In the genomic region with DNA sequence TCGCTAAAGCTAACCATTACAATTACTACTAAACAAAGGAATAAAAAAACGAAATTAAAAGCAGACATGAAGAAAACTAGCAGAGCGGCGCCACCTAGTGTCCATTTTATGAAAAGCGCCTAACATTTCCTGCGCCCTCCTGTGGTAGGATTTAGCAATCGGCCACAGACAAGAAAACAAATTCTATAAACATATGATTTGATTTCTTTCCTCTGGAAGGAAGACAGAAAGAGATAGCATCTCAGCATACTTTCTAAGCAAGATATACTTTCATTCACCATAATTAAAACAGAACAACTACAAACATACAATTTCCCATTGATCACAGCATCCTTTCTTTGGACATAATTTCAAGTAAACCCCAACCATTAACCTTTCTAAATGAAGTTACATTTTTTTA, we compare ENCODE assay signal across 8 cellular contexts.
DNase-seq lines count a peak whose midpoint lies in the region; ATAC-seq and TF ChIP-seq lines count a peak whose summit lies in the region.

No MANE protein-coding gene starts in this region.

- DNase-seq in BE2C (peak; percentile 52), H9 (peak; percentile 49), NCI-H82 (lab: John Stamatoyannopoulos, UW) (peak; percentile 77), endodermal cell (peak; percentile 86), mucosa of gallbladder (ENCODE audit: low spot score) (peak; percentile 73)
- peak; percentile 19 to 37 for DNase-seq in activated CD8-positive, alpha-beta memory T cell treated with anti-CD3 and anti-CD28 coated beads for 4 hours (ENCODE audit: low read depth in 2 of 2)
- peak; percentile 76 for DNase-seq in stimulated activated CD8-positive, alpha-beta memory T cell treated with anti-CD3 and anti-CD28 coated beads, Interleukin-4, amount 100 ng/mL, for 48 hours

- no peak overlapping the region for H2BK120ac ChIP-seq in H9 (ENCODE audit: low read depth, low read length, poor library complexity, severe bottlenecking)

- H2AFZ ChIP-seq in H9 (ENCODE audit: low read length) = no peak overlapping the region

- H3K23ac ChIP-seq in H9 (ENCODE audit: insufficient read length, low read depth, low read length) = no peak overlapping the region

- H3K4me1 ChIP-seq in BE2C (peaks cover 13% of the 10 kb centered on the region), H9 (ENCODE audit: insufficient read depth, low read length) (no peaks in the 10 kb centered on the region), endodermal cell (ENCODE audit: control insufficient read depth, insufficient read depth, low read length) (no peaks in the 10 kb centered on the region)

- H3K4me3 Mint-ChIP-seq in H9 (no peak overlapping the region), endodermal cell (no peak overlapping the region)
- H3K4me3 Mint-ChIP-seq in stimulated activated memory B cell treated with anti-CD40 and anti-IgM and Interleukin-4, amounts not matched to agents 10 μg/mL and 1 μg/mL and 100 μg/mL, for 72 hours = no peak overlapping the region

- no peak overlapping the region for H2BK5ac ChIP-seq in H9 (ENCODE audit: insufficient read length, low read length)

- H3K9ac ChIP-seq in H9 (ENCODE audit: extremely low read depth, insufficient read length, low read length) = no peak overlapping the region
- H3K9ac ChIP-seq in endodermal cell (ENCODE audit: extremely low read depth, low read length, poor library complexity, severe bottlenecking) = no peak overlapping the region

- no peaks in the 10 kb centered on the region for H3K23me2 ChIP-seq in H9 (ENCODE audit: insufficient read length, low read depth, low read length, poor library complexity, severe bottlenecking)

- no peak overlapping the region for H3K14ac ChIP-seq in H9 (ENCODE audit: insufficient read depth, low read length)

- H4K8ac ChIP-seq in H9 (replicated peaks; ENCODE audit: insufficient read length, low read depth, low read length) = no peak overlapping the region

- TF ChIP-seq CTCF in BE2C (IDR thresholded peaks at IDR 0.05; ENCODE audit: low read depth, low read length) (peak; percentile 100), H9 (conservative IDR thresholded peaks at IDR 0.05) (peak; percentile 100), endodermal cell (conservative IDR thresholded peaks at IDR 0.05) (peak; percentile 100)

- no peak overlapping the region for H3K18ac ChIP-seq in H9 (ENCODE audit: insufficient read length, low read depth, low read length)

- no peaks in the 10 kb centered on the region for H3K9me3 ChIP-seq in BE2C
- H3K9me3 ChIP-seq in H9 (ENCODE audit: control insufficient read depth, low read depth, low read length) = no peaks in the 10 kb centered on the region
- H3K9me3 ChIP-seq in endodermal cell (ENCODE audit: control insufficient read depth, low read length) = no peaks in the 10 kb centered on the region

- no peak overlapping the region for H3K4ac ChIP-seq in H9 (ENCODE audit: low read depth, low read length)

- no peak overlapping the region for H2BK15ac ChIP-seq in H9 (ENCODE audit: low read depth, low read length)

- H4K5ac ChIP-seq in H9 (ENCODE audit: insufficient read length, low read depth, low read length) = no peak overlapping the region

- H3K4me1 Mint-ChIP-seq in H9 (peaks cover 13 to 15% of the 10 kb centered on the region in 2 experiments), endodermal cell (no peaks in the 10 kb centered on the region)
- H3K4me1 Mint-ChIP-seq in stimulated activated memory B cell treated with anti-CD40 and anti-IgM and Interleukin-4, amounts not matched to agents 10 μg/mL and 1 μg/mL and 100 μg/mL, for 72 hours = peaks cover 7% of the 10 kb centered on the region

- H3K4me2 ChIP-seq in H9 (ENCODE audit: insufficient read depth, insufficient read length, low read length) = no peak overlapping the region

- H3K56ac ChIP-seq in H9 (ENCODE audit: insufficient read length, low read depth, low read length) = no peak overlapping the region

- H3K27ac Mint-ChIP-seq in H9 (no peak overlapping the region; a peak in 1 of 7 replicates), endodermal cell (no peak overlapping the region)
- H3K27ac Mint-ChIP-seq in stimulated activated memory B cell treated with anti-CD40 and anti-IgM and Interleukin-4, amounts not matched to agents 10 μg/mL and 1 μg/mL and 100 μg/mL, for 72 hours = no peak overlapping the region

- H4K20me1 ChIP-seq in H9 (ENCODE audit: control insufficient read depth, insufficient read depth, insufficient read length) = no peaks in the 10 kb centered on the region

- H3K27me3 Mint-ChIP-seq in H9 (ENCODE audit: low read depth) = peaks cover 2% of the 10 kb centered on the region; the same call in 1 of the 2 replicates
- H3K27me3 Mint-ChIP-seq in endodermal cell (ENCODE audit: insufficient read depth) = no peaks in the 10 kb centered on the region
- H3K27me3 Mint-ChIP-seq in stimulated activated memory B cell treated with anti-CD40 and anti-IgM and Interleukin-4, amounts not matched to agents 10 μg/mL and 1 μg/mL and 100 μg/mL, for 72 hours = peaks cover 20% of the 10 kb centered on the region

- no peak overlapping the region for H3T11ph ChIP-seq in H9 (ENCODE audit: low read length)

- no peak for ATAC-seq in stimulated activated memory B cell treated with anti-CD40 and anti-IgM and Interleukin-4, amounts not matched to agents 10 μg/mL and 1 μg/mL and 100 μg/mL, for 72 hours

- H3K36me3 Mint-ChIP-seq in H9 (ENCODE audit: insufficient read depth in 1 of 3, low read depth in 3 of 3) (no peaks in the 10 kb centered on the region), endodermal cell (ENCODE audit: low read depth) (no peaks in the 10 kb centered on the region)
- H3K36me3 Mint-ChIP-seq in stimulated activated memory B cell treated with anti-CD40 and anti-IgM and Interleukin-4, amounts not matched to agents 10 μg/mL and 1 μg/mL and 100 μg/mL, for 72 hours = no peaks in the 10 kb centered on the region

- H3K36me3 ChIP-seq in BE2C = no peaks in the 10 kb centered on the region
- H3K36me3 ChIP-seq in endodermal cell (ENCODE audit: control insufficient read depth, insufficient read depth, low read length) = no peaks in the 10 kb centered on the region

- H3K27ac ChIP-seq in H9 (ENCODE audit: insufficient read length, low read depth, low read length) (no peak overlapping the region), endodermal cell (ENCODE audit: low read depth, low read length) (no peak overlapping the region)

- H3K27me3 ChIP-seq in BE2C = no peaks in the 10 kb centered on the region
- no peaks in the 10 kb centered on the region for H3K27me3 ChIP-seq in H9 (ENCODE audit: insufficient read depth, low read length)
- no peaks in the 10 kb centered on the region for H3K27me3 ChIP-seq in endodermal cell (ENCODE audit: control insufficient read depth, insufficient read depth, low read length, poor library complexity, severe bottlenecking)

- H4K91ac ChIP-seq in H9 (ENCODE audit: insufficient read length, low read depth, low read length) = no peak overlapping the region

- H2BK20ac ChIP-seq in H9 (ENCODE audit: low read depth, low read length, poor library complexity, severe bottlenecking) = no peak overlapping the region

- no peaks in the 10 kb centered on the region for H3K79me1 ChIP-seq in H9 (ENCODE audit: insufficient read depth, low read depth, low read length, poor library complexity, severe bottlenecking)

- H2BK12ac ChIP-seq in H9 (ENCODE audit: insufficient read length, low read depth, low read length) = no peak overlapping the region

- H3K4me3 ChIP-seq in BE2C (ENCODE audit: low read depth, low read length) (no peak overlapping the region), endodermal cell (ENCODE audit: low read length) (no peak overlapping the region)

- no peaks in the 10 kb centered on the region for H3K9me3 Mint-ChIP-seq in H9
- no peaks in the 10 kb centered on the region for H3K9me3 Mint-ChIP-seq in endodermal cell
- no peaks in the 10 kb centered on the region for H3K9me3 Mint-ChIP-seq in stimulated activated memory B cell treated with anti-CD40 and anti-IgM and Interleukin-4, amounts not matched to agents 10 μg/mL and 1 μg/mL and 100 μg/mL, for 72 hours

- no peaks in the 10 kb centered on the region for H3K79me2 ChIP-seq in H9 (ENCODE audit: insufficient read depth, low read length)

- no CpG with 5 or more reads among the region's 7 CpGs for whole genome bisulfite sequencing in H9 (ENCODE audit: extremely low coverage, insufficient read length, low lambda C conversion rate)
- 0% methylated on average over 4 to 7 of the region's 7 CpGs for WGBS in endodermal cell (ENCODE audit: insufficient coverage in 1 of 2, insufficient read length in 1 of 2), 2 experiments

- no peak overlapping the region for H2AK5ac ChIP-seq in H9 (ENCODE audit: insufficient read length, low read length)

Comparison
In these comparisons a context has a peak if more than half of its experiments do, and no peak if none do; other contexts are left out.
1. DNase-seq: peak in every context shown above with its lines; median percentile 86 in endodermal cell; 77 in NCI-H82; 76 in stimulated activated CD8-positive, alpha-beta memory T cell treated with anti-CD3 and anti-CD28 coated beads, Interleukin-4, amount 100 ng/mL, for 48 hours; 73 in mucosa of gallbladder; 52 in BE2C; 49 in H9; 28 in activated CD8-positive, alpha-beta memory T cell treated with anti-CD3 and anti-CD28 coated beads for 4 hours.